In genomic region chr5:78591972-78592700, GRCh38 we compare ENCODE assay signal across 10 cellular contexts. TPM values are rescaled to one million over a fixed set of nuclear protein-coding genes. Genes with fewer than 3 reads are reported as not detected.
DNase-seq lines count a peak whose midpoint lies in the region; ATAC-seq and TF ChIP-seq lines count a peak whose summit lies in the region.
"Had no signal": no experiment of that assay in that cellular context is flagged by ENCODE, and none has a peak within 500 bp of the region (broad histone marks: within the 10 kb centered on the region; RNA-seq: fewer than 3 reads in every experiment).

No MANE protein-coding gene starts in this region.

- H3K27me3 ChIP-seq in GM06990 (replicated peaks; ENCODE audit: control insufficient read depth, insufficient read depth, low read length) (no peaks in the 10 kb centered on the region), upper lobe of left lung (no peaks in the 10 kb centered on the region)
- H3K27me3 ChIP-seq: neutrophil had no signal

- no peak for TF ChIP-seq CTCF in GM06990 (IDR thresholded peaks at IDR 0.05; ENCODE audit: insufficient read depth, low read length, poor library complexity, severe bottlenecking)
- no peak for TF ChIP-seq CTCF in upper lobe of left lung (IDR thresholded peaks at IDR 0.05)
- no peak for TF ChIP-seq CTCF in coronary artery (IDR thresholded peaks at IDR 0.05)

- H3K27ac ChIP-seq in upper lobe of left lung (peak overlapping the region in 2 of 4 donors; percentile 0 to 14), coronary artery (peak overlapping the region in 1 of 2 donors; percentile 23)
- H3K27ac ChIP-seq: neutrophil had no signal

- H3K36me3 ChIP-seq in GM06990 (ENCODE audit: control insufficient read depth, insufficient read depth, low read length) (peaks cover 4% of the 10 kb centered on the region), upper lobe of left lung (no peaks in the 10 kb centered on the region)
- H3K36me3 ChIP-seq: neutrophil had no signal

- H3K9me3 ChIP-seq in upper lobe of left lung = no peaks in the 10 kb centered on the region
- H3K9me3 ChIP-seq: neutrophil had no signal

- peaks cover 19 to 28% (median 25%) of the 10 kb centered on the region in 4 donors for H3K4me1 ChIP-seq in upper lobe of left lung

- no peak for DNase-seq in GM06990 (ENCODE audit: extremely low read depth, insufficient read length)
- DNase-seq in foreskin melanocyte = peak; percentile 81
- no peak for DNase-seq in NCI-H187 treated with DMSO at 0.1 percent for 48 hours (lab: John Stamatoyannopoulos, UW)
- no peak for DNase-seq in upper lobe of left lung
- DNase-seq in coronary artery (ENCODE audit: low spot score) = no peak
- no peak for DNase-seq in cerebellar cortex (ENCODE audit: low spot score)

- TF ChIP-seq POLR2A in upper lobe of left lung (IDR thresholded peaks at IDR 0.05) = no peak

- no peak for TF ChIP-seq EP300 in upper lobe of left lung (IDR thresholded peaks at IDR 0.05)

- ATAC-seq in GM21576 (IDR thresholded peaks at IDR 0.05; ENCODE audit: unreplicated experiment) (peak; percentile 86), HG03571 (IDR thresholded peaks at IDR 0.05; ENCODE audit: unreplicated experiment) (peak; percentile 80), upper lobe of left lung (ENCODE audit: low FRiP score in 2 of 2) (no peak)
- ATAC-seq: K562 had no signal

- WGBS in upper lobe of left lung, 2 donors = 67 to 76% methylated on average over 9 of the region's 9 CpGs

- peak overlapping the region; percentile 20 for H3K4me3 ChIP-seq in GM06990 (replicated peaks; ENCODE audit: low read depth, low read length)
- H3K4me3 ChIP-seq in upper lobe of left lung = no peak overlapping the region
- H3K4me3 ChIP-seq in coronary artery = no peak overlapping the region
- H3K4me3 ChIP-seq: K562 had no signal

RNA-seq across cellular contexts. Expression of gene LHFPL2, which starts 56.4 kb away (rescaled TPM):
- total RNA-seq in upper lobe of left lung = 10 to 100 TPM; 17.3 to 69.5 (median 32.9) TPM

Comparison
In these comparisons a context has a peak if more than half of its experiments do, and no peak if none do; other contexts are left out.
1. ATAC-seq: peak in GM21576 (single experiment) and HG03571 (single experiment); none in upper lobe of left lung (0 of 2).